In the genomic region with DNA sequence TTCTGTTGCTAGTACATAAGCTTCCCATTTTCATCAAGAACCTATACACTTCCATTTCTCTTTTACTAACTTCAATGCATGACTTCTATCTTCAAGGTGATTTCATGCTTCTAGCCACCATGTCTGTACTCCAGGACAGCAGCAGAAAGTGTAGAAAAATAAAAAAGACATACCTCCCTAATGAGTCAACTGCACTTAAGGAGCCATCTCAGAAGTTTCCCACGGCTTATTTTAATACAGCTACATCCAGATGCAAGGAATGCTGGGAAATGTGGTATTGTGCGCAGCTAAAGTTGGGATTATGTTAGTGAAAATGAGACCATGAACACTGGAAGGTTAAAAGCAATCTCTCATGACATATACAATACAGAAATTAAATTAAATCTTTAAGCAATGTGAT, we compare ENCODE assay signal across 8 cellular contexts.
DNase-seq lines count a peak whose midpoint lies in the region; TF ChIP-seq lines count a peak whose summit lies in the region.
"Not testable (repeated sequence)": the region's sequence is repeated elsewhere in the genome, so short reads cannot be mapped to it uniquely, and the experiment has no call there.

No MANE protein-coding gene starts in this region.

- not testable (repeated sequence) for TF ChIP-seq CTCF in foreskin fibroblast (IDR thresholded peaks at IDR 0.05; ENCODE audit: low read depth, low read length)

- H3K4me3 ChIP-seq in foreskin fibroblast (ENCODE audit: low read depth in 1 of 2, low read length in 2 of 2) = not testable (repeated sequence)

- peak; percentile 57 for DNase-seq in A172 (ENCODE audit: low spot score)
- DNase-seq in EL = peak; percentile 28
- peak; percentile 67 for DNase-seq in HT1080 (ENCODE audit: low read depth)
- peak; percentile 7 for DNase-seq in RPMI7951 (ENCODE audit: low read depth)
- peak; percentile 67 for DNase-seq in astrocyte of the hippocampus (ENCODE audit: low read depth, low spot score)
- peak; percentile 14 for DNase-seq in dedifferentiated amniotic fluid mesenchymal stem cell (ENCODE audit: extremely low spot score)
- peak; percentile 14 to 56 for DNase-seq in foreskin fibroblast
- peak; percentile 2 for DNase-seq in myocyte (ENCODE audit: low read depth)

Comparison
In these comparisons a context has a peak if more than half of its experiments do, and no peak if none do; other contexts are left out.
1. DNase-seq: peak in every context shown above with its lines; median percentile 67 in HT1080; 67 in astrocyte of the hippocampus; 57 in A172; 35 in foreskin fibroblast; 28 in EL; 14 in dedifferentiated amniotic fluid mesenchymal stem cell; 7 in RPMI7951; 2 in myocyte.